In the genomic region with DNA sequence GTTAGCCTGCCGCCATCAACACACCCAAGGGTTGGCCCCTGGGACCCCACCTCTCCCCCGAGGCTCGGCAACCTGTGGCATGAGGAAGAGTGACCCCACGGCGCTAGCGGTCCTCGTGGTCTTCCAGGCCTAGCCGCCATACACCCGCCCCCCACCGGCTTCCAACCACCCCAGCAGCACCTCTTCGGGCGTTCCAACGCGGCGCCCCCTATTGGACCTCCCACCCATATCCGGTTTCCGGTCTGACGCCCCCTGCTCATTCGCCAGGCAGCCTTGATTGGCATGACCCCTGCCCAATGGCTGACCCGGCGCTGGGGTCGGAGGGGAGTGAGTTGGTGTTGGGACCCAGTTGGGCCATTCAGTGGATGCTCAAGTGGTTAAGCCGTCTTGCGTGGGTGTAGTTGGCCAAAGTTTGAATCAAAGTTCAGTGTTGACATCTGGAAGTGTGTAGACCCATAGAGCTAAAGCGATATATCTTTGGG, we compare ENCODE assay signal across 1 cellular context.
TF ChIP-seq lines count a peak whose summit lies in the region.

A gene (minus strand): TSS at position 210 of the 482 bp plus-strand sequence.

TF ChIP-seq in K562, 482 proteins besides CTCF, POLR2A, EP300 and RAD21 (continues in another document):
- TF ChIP-seq, protein P1, sequence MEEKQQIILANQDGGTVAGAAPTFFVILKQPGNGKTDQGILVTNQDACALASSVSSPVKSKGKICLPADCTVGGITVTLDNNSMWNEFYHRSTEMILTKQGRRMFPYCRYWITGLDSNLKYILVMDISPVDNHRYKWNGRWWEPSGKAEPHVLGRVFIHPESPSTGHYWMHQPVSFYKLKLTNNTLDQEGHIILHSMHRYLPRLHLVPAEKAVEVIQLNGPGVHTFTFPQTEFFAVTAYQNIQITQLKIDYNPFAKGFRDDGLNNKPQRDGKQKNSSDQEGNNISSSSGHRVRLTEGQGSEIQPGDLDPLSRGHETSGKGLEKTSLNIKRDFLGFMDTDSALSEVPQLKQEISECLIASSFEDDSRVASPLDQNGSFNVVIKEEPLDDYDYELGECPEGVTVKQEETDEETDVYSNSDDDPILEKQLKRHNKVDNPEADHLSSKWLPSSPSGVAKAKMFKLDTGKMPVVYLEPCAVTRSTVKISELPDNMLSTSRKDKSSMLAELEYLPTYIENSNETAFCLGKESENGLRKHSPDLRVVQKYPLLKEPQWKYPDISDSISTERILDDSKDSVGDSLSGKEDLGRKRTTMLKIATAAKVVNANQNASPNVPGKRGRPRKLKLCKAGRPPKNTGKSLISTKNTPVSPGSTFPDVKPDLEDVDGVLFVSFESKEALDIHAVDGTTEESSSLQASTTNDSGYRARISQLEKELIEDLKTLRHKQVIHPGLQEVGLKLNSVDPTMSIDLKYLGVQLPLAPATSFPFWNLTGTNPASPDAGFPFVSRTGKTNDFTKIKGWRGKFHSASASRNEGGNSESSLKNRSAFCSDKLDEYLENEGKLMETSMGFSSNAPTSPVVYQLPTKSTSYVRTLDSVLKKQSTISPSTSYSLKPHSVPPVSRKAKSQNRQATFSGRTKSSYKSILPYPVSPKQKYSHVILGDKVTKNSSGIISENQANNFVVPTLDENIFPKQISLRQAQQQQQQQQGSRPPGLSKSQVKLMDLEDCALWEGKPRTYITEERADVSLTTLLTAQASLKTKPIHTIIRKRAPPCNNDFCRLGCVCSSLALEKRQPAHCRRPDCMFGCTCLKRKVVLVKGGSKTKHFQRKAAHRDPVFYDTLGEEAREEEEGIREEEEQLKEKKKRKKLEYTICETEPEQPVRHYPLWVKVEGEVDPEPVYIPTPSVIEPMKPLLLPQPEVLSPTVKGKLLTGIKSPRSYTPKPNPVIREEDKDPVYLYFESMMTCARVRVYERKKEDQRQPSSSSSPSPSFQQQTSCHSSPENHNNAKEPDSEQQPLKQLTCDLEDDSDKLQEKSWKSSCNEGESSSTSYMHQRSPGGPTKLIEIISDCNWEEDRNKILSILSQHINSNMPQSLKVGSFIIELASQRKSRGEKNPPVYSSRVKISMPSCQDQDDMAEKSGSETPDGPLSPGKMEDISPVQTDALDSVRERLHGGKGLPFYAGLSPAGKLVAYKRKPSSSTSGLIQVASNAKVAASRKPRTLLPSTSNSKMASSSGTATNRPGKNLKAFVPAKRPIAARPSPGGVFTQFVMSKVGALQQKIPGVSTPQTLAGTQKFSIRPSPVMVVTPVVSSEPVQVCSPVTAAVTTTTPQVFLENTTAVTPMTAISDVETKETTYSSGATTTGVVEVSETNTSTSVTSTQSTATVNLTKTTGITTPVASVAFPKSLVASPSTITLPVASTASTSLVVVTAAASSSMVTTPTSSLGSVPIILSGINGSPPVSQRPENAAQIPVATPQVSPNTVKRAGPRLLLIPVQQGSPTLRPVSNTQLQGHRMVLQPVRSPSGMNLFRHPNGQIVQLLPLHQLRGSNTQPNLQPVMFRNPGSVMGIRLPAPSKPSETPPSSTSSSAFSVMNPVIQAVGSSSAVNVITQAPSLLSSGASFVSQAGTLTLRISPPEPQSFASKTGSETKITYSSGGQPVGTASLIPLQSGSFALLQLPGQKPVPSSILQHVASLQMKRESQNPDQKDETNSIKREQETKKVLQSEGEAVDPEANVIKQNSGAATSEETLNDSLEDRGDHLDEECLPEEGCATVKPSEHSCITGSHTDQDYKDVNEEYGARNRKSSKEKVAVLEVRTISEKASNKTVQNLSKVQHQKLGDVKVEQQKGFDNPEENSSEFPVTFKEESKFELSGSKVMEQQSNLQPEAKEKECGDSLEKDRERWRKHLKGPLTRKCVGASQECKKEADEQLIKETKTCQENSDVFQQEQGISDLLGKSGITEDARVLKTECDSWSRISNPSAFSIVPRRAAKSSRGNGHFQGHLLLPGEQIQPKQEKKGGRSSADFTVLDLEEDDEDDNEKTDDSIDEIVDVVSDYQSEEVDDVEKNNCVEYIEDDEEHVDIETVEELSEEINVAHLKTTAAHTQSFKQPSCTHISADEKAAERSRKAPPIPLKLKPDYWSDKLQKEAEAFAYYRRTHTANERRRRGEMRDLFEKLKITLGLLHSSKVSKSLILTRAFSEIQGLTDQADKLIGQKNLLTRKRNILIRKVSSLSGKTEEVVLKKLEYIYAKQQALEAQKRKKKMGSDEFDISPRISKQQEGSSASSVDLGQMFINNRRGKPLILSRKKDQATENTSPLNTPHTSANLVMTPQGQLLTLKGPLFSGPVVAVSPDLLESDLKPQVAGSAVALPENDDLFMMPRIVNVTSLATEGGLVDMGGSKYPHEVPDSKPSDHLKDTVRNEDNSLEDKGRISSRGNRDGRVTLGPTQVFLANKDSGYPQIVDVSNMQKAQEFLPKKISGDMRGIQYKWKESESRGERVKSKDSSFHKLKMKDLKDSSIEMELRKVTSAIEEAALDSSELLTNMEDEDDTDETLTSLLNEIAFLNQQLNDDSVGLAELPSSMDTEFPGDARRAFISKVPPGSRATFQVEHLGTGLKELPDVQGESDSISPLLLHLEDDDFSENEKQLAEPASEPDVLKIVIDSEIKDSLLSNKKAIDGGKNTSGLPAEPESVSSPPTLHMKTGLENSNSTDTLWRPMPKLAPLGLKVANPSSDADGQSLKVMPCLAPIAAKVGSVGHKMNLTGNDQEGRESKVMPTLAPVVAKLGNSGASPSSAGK (IDR thresholded peaks at IDR 0.05) = peak; percentile 27; the same call in 1 of the 2 replicates
- TF ChIP-seq C11orf30 (IDR thresholded peaks at IDR 0.05; ENCODE audit: low read depth) = 0 out of 2 replicates have a peak, but pooled peaks have one; percentile 4
- TF ChIP-seq, protein P2, sequence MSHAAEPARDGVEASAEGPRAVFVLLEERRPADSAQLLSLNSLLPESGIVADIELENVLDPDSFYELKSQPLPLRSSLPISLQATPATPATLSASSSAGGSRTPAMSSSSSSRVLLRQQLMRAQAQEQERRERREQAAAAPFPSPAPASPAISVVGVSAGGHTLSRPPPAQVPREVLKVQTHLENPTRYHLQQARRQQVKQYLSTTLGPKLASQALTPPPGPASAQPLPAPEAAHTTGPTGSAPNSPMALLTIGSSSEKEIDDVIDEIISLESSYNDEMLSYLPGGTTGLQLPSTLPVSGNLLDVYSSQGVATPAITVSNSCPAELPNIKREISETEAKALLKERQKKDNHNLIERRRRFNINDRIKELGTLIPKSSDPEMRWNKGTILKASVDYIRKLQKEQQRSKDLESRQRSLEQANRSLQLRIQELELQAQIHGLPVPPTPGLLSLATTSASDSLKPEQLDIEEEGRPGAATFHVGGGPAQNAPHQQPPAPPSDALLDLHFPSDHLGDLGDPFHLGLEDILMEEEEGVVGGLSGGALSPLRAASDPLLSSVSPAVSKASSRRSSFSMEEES (CRISPR knock-in tag; IDR thresholded peaks at IDR 0.05) = no peak
- no peak for TF ChIP-seq NR2C2 (CRISPR knock-in tag; IDR thresholded peaks at IDR 0.05)
- TF ChIP-seq NR2C2 (tag; IDR thresholded peaks at IDR 0.05) = peak; percentile 69
- TF ChIP-seq, protein P3, sequence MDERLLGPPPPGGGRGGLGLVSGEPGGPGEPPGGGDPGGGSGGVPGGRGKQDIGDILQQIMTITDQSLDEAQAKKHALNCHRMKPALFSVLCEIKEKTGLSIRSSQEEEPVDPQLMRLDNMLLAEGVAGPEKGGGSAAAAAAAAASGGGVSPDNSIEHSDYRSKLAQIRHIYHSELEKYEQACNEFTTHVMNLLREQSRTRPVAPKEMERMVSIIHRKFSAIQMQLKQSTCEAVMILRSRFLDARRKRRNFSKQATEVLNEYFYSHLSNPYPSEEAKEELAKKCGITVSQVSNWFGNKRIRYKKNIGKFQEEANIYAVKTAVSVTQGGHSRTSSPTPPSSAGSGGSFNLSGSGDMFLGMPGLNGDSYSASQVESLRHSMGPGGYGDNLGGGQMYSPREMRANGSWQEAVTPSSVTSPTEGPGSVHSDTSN (CRISPR knock-in tag; IDR thresholded peaks at IDR 0.05; ENCODE audit: low read depth) = peak; percentile 74
- TF ChIP-seq, protein P3 (tag; conservative IDR thresholded peaks at IDR 0.05; ENCODE audit: low read depth) = peak; percentile 59
- TF ChIP-seq NR2C1 (IDR thresholded peaks at IDR 0.05) = peak; percentile 48; the same call in 1 of the 2 replicates
- TF ChIP-seq NR2C1 (tag; IDR thresholded peaks at IDR 0.05) = no peak
- TF ChIP-seq, protein P4, sequence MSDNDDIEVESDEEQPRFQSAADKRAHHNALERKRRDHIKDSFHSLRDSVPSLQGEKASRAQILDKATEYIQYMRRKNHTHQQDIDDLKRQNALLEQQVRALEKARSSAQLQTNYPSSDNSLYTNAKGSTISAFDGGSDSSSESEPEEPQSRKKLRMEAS (CRISPR knock-in tag; IDR thresholded peaks at IDR 0.05) = no peak
- TF ChIP-seq EP400 (IDR thresholded peaks at IDR 0.05) = peak; percentile 43
- TF ChIP-seq MYC (IDR thresholded peaks at IDR 0.05; ENCODE audit: low read depth, low read length) = 0 out of 2 replicates have a peak, but pooled peaks have one; percentile 20
- no peak for TF ChIP-seq MYC (CRISPR knock-in tag; IDR thresholded peaks at IDR 0.05; ENCODE audit: borderline replicate concordance, low read depth)
- TF ChIP-seq, protein P5, sequence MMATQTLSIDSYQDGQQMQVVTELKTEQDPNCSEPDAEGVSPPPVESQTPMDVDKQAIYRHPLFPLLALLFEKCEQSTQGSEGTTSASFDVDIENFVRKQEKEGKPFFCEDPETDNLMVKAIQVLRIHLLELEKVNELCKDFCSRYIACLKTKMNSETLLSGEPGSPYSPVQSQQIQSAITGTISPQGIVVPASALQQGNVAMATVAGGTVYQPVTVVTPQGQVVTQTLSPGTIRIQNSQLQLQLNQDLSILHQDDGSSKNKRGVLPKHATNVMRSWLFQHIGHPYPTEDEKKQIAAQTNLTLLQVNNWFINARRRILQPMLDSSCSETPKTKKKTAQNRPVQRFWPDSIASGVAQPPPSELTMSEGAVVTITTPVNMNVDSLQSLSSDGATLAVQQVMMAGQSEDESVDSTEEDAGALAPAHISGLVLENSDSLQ (IDR thresholded peaks at IDR 0.05) = peak; percentile 98
- peak; percentile 63; the same call in 1 of the 2 replicates for TF ChIP-seq GABPB1 (CRISPR knock-in tag; IDR thresholded peaks at IDR 0.05)
- TF ChIP-seq CXXC5 (CRISPR knock-in tag; IDR thresholded peaks at IDR 0.05) = 0 out of 2 replicates have a peak, but pooled peaks have one; percentile 31
- peak; percentile 22; the same call in 1 of the 2 replicates for TF ChIP-seq PHF8 (IDR thresholded peaks at IDR 0.05; ENCODE audit: borderline replicate concordance, low read length)
- TF ChIP-seq GABPA (tag; conservative IDR thresholded peaks at IDR 0.05; ENCODE audit: low read depth) = peak; percentile 94
- TF ChIP-seq, protein P6, sequence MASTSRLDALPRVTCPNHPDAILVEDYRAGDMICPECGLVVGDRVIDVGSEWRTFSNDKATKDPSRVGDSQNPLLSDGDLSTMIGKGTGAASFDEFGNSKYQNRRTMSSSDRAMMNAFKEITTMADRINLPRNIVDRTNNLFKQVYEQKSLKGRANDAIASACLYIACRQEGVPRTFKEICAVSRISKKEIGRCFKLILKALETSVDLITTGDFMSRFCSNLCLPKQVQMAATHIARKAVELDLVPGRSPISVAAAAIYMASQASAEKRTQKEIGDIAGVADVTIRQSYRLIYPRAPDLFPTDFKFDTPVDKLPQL (IDR thresholded peaks at IDR 0.05; ENCODE audit: extremely low read depth, insufficient read length) = no peak
- TF ChIP-seq FOS (IDR thresholded peaks at IDR 0.05; ENCODE audit: extremely low read depth, insufficient read length) = peak; percentile 66
- peak; percentile 48 for TF ChIP-seq SP2 (IDR thresholded peaks at IDR 0.05; ENCODE audit: extremely low read depth, low read depth, low read length, poor library complexity, severe bottlenecking)
- TF ChIP-seq ZNF785 (CRISPR knock-in tag; IDR thresholded peaks at IDR 0.05) = no peak
- TF ChIP-seq POLR2G (IDR thresholded peaks at IDR 0.05; ENCODE audit: low read depth, low read length) = peak; percentile 60
- no peak for TF ChIP-seq ZNF644 (tag; IDR thresholded peaks at IDR 0.05; ENCODE audit: low read depth)
- no peak for TF ChIP-seq ZNF445 (CRISPR knock-in tag; IDR thresholded peaks at IDR 0.05; ENCODE audit: low read depth)
- TF ChIP-seq ASH1L (IDR thresholded peaks at IDR 0.05; ENCODE audit: borderline replicate concordance, low read depth, partially characterized antibody) = peak; percentile 32
- TF ChIP-seq, protein P7, sequence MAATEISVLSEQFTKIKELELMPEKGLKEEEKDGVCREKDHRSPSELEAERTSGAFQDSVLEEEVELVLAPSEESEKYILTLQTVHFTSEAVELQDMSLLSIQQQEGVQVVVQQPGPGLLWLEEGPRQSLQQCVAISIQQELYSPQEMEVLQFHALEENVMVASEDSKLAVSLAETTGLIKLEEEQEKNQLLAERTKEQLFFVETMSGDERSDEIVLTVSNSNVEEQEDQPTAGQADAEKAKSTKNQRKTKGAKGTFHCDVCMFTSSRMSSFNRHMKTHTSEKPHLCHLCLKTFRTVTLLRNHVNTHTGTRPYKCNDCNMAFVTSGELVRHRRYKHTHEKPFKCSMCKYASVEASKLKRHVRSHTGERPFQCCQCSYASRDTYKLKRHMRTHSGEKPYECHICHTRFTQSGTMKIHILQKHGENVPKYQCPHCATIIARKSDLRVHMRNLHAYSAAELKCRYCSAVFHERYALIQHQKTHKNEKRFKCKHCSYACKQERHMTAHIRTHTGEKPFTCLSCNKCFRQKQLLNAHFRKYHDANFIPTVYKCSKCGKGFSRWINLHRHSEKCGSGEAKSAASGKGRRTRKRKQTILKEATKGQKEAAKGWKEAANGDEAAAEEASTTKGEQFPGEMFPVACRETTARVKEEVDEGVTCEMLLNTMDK (IDR thresholded peaks at IDR 0.05; ENCODE audit: borderline replicate concordance, insufficient read depth, low read depth, low read length, poor library complexity, severe bottlenecking) = peak; percentile 6
- peak; percentile 78 for TF ChIP-seq NFYB (IDR thresholded peaks at IDR 0.05; ENCODE audit: extremely low read depth, insufficient read length)
- TF ChIP-seq ADNP (tag; IDR thresholded peaks at IDR 0.05) = no peak
- peak; percentile 73 for TF ChIP-seq ZNF316 (IDR thresholded peaks at IDR 0.05)
- TF ChIP-seq RBM25 (IDR thresholded peaks at IDR 0.05; ENCODE audit: low read depth, low read length, severe bottlenecking) = peak; percentile 51
